ENCODE assay signal across 20 cellular contexts in genomic region chr9:91180930-91181268, GRCh38.
"Had no signal": no experiment of that assay in that cellular context is flagged by ENCODE, and none has a peak within 500 bp of the region (broad histone marks: within the 10 kb centered on the region; RNA-seq: fewer than 3 reads in every experiment).

No MANE protein-coding gene starts in this region.

- H3K27ac ChIP-seq: gastrocnemius medialis, heart right ventricle, neutrophil, spleen, stomach, thoracic aorta, transverse colon had no signal

- H3K27me3 Mint-ChIP-seq: naive thymus-derived CD8-positive, alpha-beta T cell; stimulated activated naive B cell treated with anti-CD40 and anti-IgM and Interleukin-4, amounts not matched to agents 10 μg/mL and 1 μg/mL and 100 μg/mL, for 72 hours had no signal

- H3K27me3 ChIP-seq: gastrocnemius medialis, heart right ventricle, neutrophil, spleen, stomach, transverse colon had no signal

- H3K4me1 ChIP-seq: gastrocnemius medialis had no signal

- H3K4me3 ChIP-seq: gastrocnemius medialis, heart right ventricle, mucosa of descending colon, spleen, stomach, thoracic aorta, transverse colon had no signal

- ATAC-seq: esophagus mucosa; gastrocnemius medialis; left lobe of liver; mucosa of descending colon; naive thymus-derived CD8-positive, alpha-beta T cell; sciatic nerve; stimulated activated naive B cell treated with anti-CD40 and anti-IgM and Interleukin-4, amounts not matched to agents 10 μg/mL and 1 μg/mL and 100 μg/mL, for 72 hours had no signal

- H3K9me3 Mint-ChIP-seq: naive thymus-derived CD8-positive, alpha-beta T cell; stimulated activated naive B cell treated with anti-CD40 and anti-IgM and Interleukin-4, amounts not matched to agents 10 μg/mL and 1 μg/mL and 100 μg/mL, for 72 hours had no signal

- DNase-seq: effector memory CD4-positive, alpha-beta T cell; gastrocnemius medialis; heart right ventricle; hypothalamus; kidney glomerular epithelial cell; naive thymus-derived CD8-positive, alpha-beta T cell; spleen; stimulated activated CD4-positive, alpha-beta T cell treated with anti-CD3 and anti-CD28 coated beads, Interleukin-15, amount 100 ng/mL, for 24 hours; stimulated activated CD4-positive, alpha-beta T cell treated with anti-CD3 and anti-CD28 coated beads, Interleukin-1b, Interleukin-23, amount 100 ng/mL, for 48 hours; stimulated activated CD4-positive, alpha-beta T cell treated with anti-CD3 and anti-CD28 coated beads, Interleukin-4, amount 100 ng/mL, for 24 hours; stimulated activated naive B cell treated with anti-CD40 and anti-IgM and Interleukin-4, amounts not matched to agents 10 μg/mL and 1 μg/mL and 100 μg/mL, for 72 hours; substantia nigra; transverse colon had no signal

- H3K27ac Mint-ChIP-seq: stimulated activated naive B cell treated with anti-CD40 and anti-IgM and Interleukin-4, amounts not matched to agents 10 μg/mL and 1 μg/mL and 100 μg/mL, for 72 hours had no signal

- H3K4me3 Mint-ChIP-seq: naive thymus-derived CD8-positive, alpha-beta T cell; stimulated activated naive B cell treated with anti-CD40 and anti-IgM and Interleukin-4, amounts not matched to agents 10 μg/mL and 1 μg/mL and 100 μg/mL, for 72 hours had no signal

- H3K36me3 ChIP-seq: gastrocnemius medialis, heart right ventricle, neutrophil, spleen, stomach, thoracic aorta, transverse colon had no signal

- H3K9me3 ChIP-seq: gastrocnemius medialis, heart right ventricle, mucosa of descending colon, neutrophil, spleen, stomach, thoracic aorta, transverse colon had no signal

- H3K36me3 Mint-ChIP-seq: naive thymus-derived CD8-positive, alpha-beta T cell; stimulated activated naive B cell treated with anti-CD40 and anti-IgM and Interleukin-4, amounts not matched to agents 10 μg/mL and 1 μg/mL and 100 μg/mL, for 72 hours had no signal
